ENCODE assay signal across 8 cellular contexts in genomic region chrX:49054073-49054762, GRCh38. TPM values are rescaled to one million over a fixed set of nuclear protein-coding genes. Genes with fewer than 3 reads are reported as not detected.
DNase-seq lines count a peak whose midpoint lies in the region; ATAC-seq and TF ChIP-seq lines count a peak whose summit lies in the region.

No MANE protein-coding gene starts in this region.

- CTCF ChIA-PET in T-cell (lab: Charles Lee), result no interaction called here

- TF ChIP-seq CTCF in GM06990 (IDR thresholded peaks at IDR 0.05; ENCODE audit: insufficient read depth, low read length, poor library complexity, severe bottlenecking) (no peak), fibroblast of pulmonary artery (IDR thresholded peaks at IDR 0.05; ENCODE audit: low read length, missing control alignments) (no peak)

- H3K27ac Mint-ChIP-seq in T-cell, result peak overlapping the region; percentile 88 to 91

- peaks cover 3% of the 10 kb centered on the region for H3K4me1 ChIP-seq in rectal smooth muscle tissue (ENCODE audit: control insufficient read depth, insufficient read depth, low read length)

- H3K9me3 Mint-ChIP-seq in T-cell, result no peaks in the 10 kb centered on the region

- POLR2A ChIA-PET in T-cell (lab: Charles Lee), result no interaction called here

- H3K27me3 Mint-ChIP-seq in T-cell, result peaks cover 0 to 12% of the 10 kb centered on the region in 2 donors

- H3K27ac ChIP-seq in rectal smooth muscle tissue (ENCODE audit: low read depth, low read length), result peak overlapping the region; percentile 86

- H3K9ac ChIP-seq in rectal smooth muscle tissue (ENCODE audit: low read length), result no peak overlapping the region

- ATAC-seq in T-cell (replicated peaks in 1 of 4), result no peak
- ATAC-seq in GM21529 (IDR thresholded peaks at IDR 0.05; ENCODE audit: unreplicated experiment), result no peak

- no peaks in the 10 kb centered on the region for H3K36me3 ChIP-seq in GM06990 (ENCODE audit: control insufficient read depth, insufficient read depth, low read length)
- H3K36me3 ChIP-seq in rectal smooth muscle tissue (ENCODE audit: control insufficient read depth, insufficient read depth, low read length), result no peaks in the 10 kb centered on the region

- DNase-seq in GM06990 (ENCODE audit: extremely low read depth, insufficient read length), result no peak
- no peak for DNase-seq in T-cell
- DNase-seq in fibroblast of pulmonary artery (ENCODE audit: low read depth), result no peak
- DNase-seq in NCI-H1105 (lab: John Stamatoyannopoulos, UW), result no peak
- no peak for DNase-seq in NCI-H1436 treated with DMSO at 0.1 percent for 48 hours (lab: John Stamatoyannopoulos, UW)
- no peak for DNase-seq in cerebellar nuclear complex (lab: John Stamatoyannopoulos, UW)

- H3K4me3 ChIP-seq in GM06990 (replicated peaks; ENCODE audit: low read depth, low read length) (peak overlapping the region; percentile 63), fibroblast of pulmonary artery (replicated peaks; ENCODE audit: low read depth, low read length) (peak overlapping the region; percentile 53), rectal smooth muscle tissue (ENCODE audit: low read length) (peak overlapping the region; percentile 53)

- peak overlapping the region; percentile 74 to 80 (median 75) for H3K4me3 Mint-ChIP-seq in T-cell

- H3K27me3 ChIP-seq in GM06990 (replicated peaks; ENCODE audit: control insufficient read depth, insufficient read depth, low read length) (no peaks in the 10 kb centered on the region), rectal smooth muscle tissue (ENCODE audit: control insufficient read depth, insufficient read depth, low read length) (no peaks in the 10 kb centered on the region)

- H3K4me1 Mint-ChIP-seq in T-cell, result peaks cover 22 to 31% (median 28%) of the 10 kb centered on the region in 3 donors

- no peaks in the 10 kb centered on the region for H3K36me3 Mint-ChIP-seq in T-cell

RNA-seq across cellular contexts. Expression of gene CCDC120, which starts 4.6 kb away (rescaled TPM):
- total RNA-seq in T-cell, result 10 to 100 TPM in 2 of 5 donors, 1 to 10 TPM in 3; 8.5 to 14.9 (median 9.1) TPM

RNA-seq across cellular contexts. Expression of gene TFE3, which starts 11.1 kb away (rescaled TPM):
- total RNA-seq in T-cell, result 10 to 100 TPM; 34.3 to 38.8 (median 35.6) TPM

RNA-seq across cellular contexts. Expression of gene PRAF2, which starts 19.6 kb away (rescaled TPM):
- 10 to 100 TPM; 17.5 to 34.5 (median 34.0) TPM for total RNA-seq in T-cell

RNA-seq across cellular contexts. Expression of gene WDR45, which starts 25.5 kb away (rescaled TPM):
- 100 to 1,000 TPM in 3 of 5 donors, 10 to 100 TPM in 2; 66.2 to 134 (median 112) TPM for total RNA-seq in T-cell

RNA-seq across cellular contexts. Expression of gene GRIPAP1, which starts 52.2 kb away (rescaled TPM):
- total RNA-seq in T-cell, result 100 to 1,000 TPM in 3 of 5 donors, 10 to 100 TPM in 2; 85.2 to 123 (median 104) TPM
